27 cellular contexts compared by ENCODE assay signal in the genomic region with DNA sequence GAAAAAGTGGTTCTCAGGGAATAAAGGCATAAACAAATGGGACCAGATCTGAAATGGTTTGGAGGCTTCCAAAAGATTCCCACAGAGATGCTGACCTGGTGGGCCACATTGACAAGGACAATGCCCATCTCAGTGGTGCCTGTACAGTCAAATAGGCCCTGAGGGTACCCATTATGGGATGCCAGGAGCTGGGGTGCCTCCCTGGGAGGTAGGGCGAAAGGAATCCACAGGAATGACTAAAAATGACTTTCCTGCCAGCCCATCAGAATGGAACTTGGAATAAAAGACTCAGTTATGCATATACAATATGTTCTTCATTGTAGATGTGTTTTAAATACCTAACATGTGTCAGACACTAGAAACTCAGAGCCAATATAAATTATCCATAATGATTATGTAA.
"Had no signal": no experiment of that assay in that cellular context is flagged by ENCODE, and none has a peak within 500 bp of the region (broad histone marks: within the 10 kb centered on the region; RNA-seq: fewer than 3 reads in every experiment).

No MANE protein-coding gene starts in this region.

- H3K9me3 ChIP-seq: ovary, right lobe of liver, uterus had no signal

- H3K4me1 ChIP-seq: adrenal gland, right lobe of liver, uterus had no signal

- H3K9me3 Mint-ChIP-seq: dendritic cell treated with granulocyte-macrophage colony-stimulating factor and Interleukin-4, amounts not matched to agents 40 ng/mL and 50 ng/mL, for 4 days; endodermal cell had no signal

- H3K36me3 ChIP-seq: adrenal gland, brain microvascular endothelial cell, ovary, right lobe of liver, uterus had no signal

- H3K27ac ChIP-seq: adrenal gland, brain microvascular endothelial cell, ovary, right lobe of liver, uterus, VCaP had no signal

- H3K4me3 ChIP-seq: adrenal gland, ovary, right lobe of liver, uterus had no signal

- H3K27me3 Mint-ChIP-seq: activated naive CD8-positive, alpha-beta T cell; stimulated activated naive CD8-positive, alpha-beta T cell treated with anti-CD3 and anti-CD28 coated beads, Interleukin-15, amount 100 ng/mL, for 72 hours; type B pancreatic cell had no signal

- H3K27me3 ChIP-seq: adrenal gland, brain microvascular endothelial cell, ovary, right lobe of liver, uterus had no signal

- DNase-seq: activated CD4-positive, alpha-beta T cell treated with anti-CD3 and anti-CD28 coated beads for 4 hours; activated CD4-positive, alpha-beta T cell treated with anti-CD3 and anti-CD28 coated beads, Interleukin-2, amount 50 U/mL, for 4 hours; activated naive CD4-positive, alpha-beta T cell treated with Interleukin-2 at 50 U/mL for 16 hours; activated T-cell treated with anti-CD3 and anti-CD28 coated beads for 4 hours; activated T-cell treated with anti-CD3 and anti-CD28 coated beads, Interleukin-2, amount 50 U/mL, for 72 hours; adrenal gland; aorta; brain microvascular endothelial cell; endodermal cell; foreskin melanocyte; islet precursor cell; left cardiac atrium; left ventricle myocardium superior; midbrain; naive thymus-derived CD4-positive, alpha-beta T cell; ovary; right lobe of liver; stimulated activated CD4-positive, alpha-beta T cell treated with anti-CD3 and anti-CD28 coated beads, Interleukin-4, amount 100 ng/mL, for 1 hour; stimulated activated naive CD8-positive, alpha-beta T cell treated with anti-CD3 and anti-CD28 coated beads, Interleukin-15, amount 100 ng/mL, for 72 hours; substantia nigra; uterus had no signal

- H3K4me1 Mint-ChIP-seq: naive thymus-derived CD4-positive, alpha-beta T cell; stimulated activated effector memory CD8-positive, alpha-beta T cell treated with anti-CD3 and anti-CD28 coated beads, Interleukin-12 subunit alpha, Interleukin-12 subunit beta, amount 100 ng/mL, for 72 hours; stimulated activated naive CD8-positive, alpha-beta T cell treated with anti-CD3 and anti-CD28 coated beads, Interleukin-15, amount 100 ng/mL, for 72 hours had no signal

- H3K4me3 Mint-ChIP-seq: activated naive CD8-positive, alpha-beta T cell; activated T-cell treated with anti-CD3 and anti-CD28 coated beads, Interleukin-2, amount 50 U/mL, for 72 hours; dendritic cell treated with granulocyte-macrophage colony-stimulating factor and Interleukin-4, amounts not matched to agents 40 ng/mL and 50 ng/mL, for 4 days; endodermal cell; naive thymus-derived CD4-positive, alpha-beta T cell; stimulated activated effector memory CD8-positive, alpha-beta T cell treated with anti-CD3 and anti-CD28 coated beads, Interleukin-12 subunit alpha, Interleukin-12 subunit beta, amount 100 ng/mL, for 72 hours; stimulated activated naive CD8-positive, alpha-beta T cell treated with anti-CD3 and anti-CD28 coated beads, Interleukin-15, amount 100 ng/mL, for 72 hours; type B pancreatic cell had no signal

- H3K27ac Mint-ChIP-seq: activated naive CD8-positive, alpha-beta T cell; activated T-cell treated with anti-CD3 and anti-CD28 coated beads, Interleukin-2, amount 50 U/mL, for 72 hours; dendritic cell treated with granulocyte-macrophage colony-stimulating factor and Interleukin-4, amounts not matched to agents 40 ng/mL and 50 ng/mL, for 4 days; endodermal cell; naive thymus-derived CD4-positive, alpha-beta T cell; progenitor cell of endocrine pancreas; stimulated activated effector memory CD8-positive, alpha-beta T cell treated with anti-CD3 and anti-CD28 coated beads, Interleukin-12 subunit alpha, Interleukin-12 subunit beta, amount 100 ng/mL, for 72 hours; stimulated activated naive CD8-positive, alpha-beta T cell treated with anti-CD3 and anti-CD28 coated beads, Interleukin-15, amount 100 ng/mL, for 72 hours; type B pancreatic cell had no signal

- H3K36me3 Mint-ChIP-seq: stimulated activated effector memory CD8-positive, alpha-beta T cell treated with anti-CD3 and anti-CD28 coated beads, Interleukin-12 subunit alpha, Interleukin-12 subunit beta, amount 100 ng/mL, for 72 hours; type B pancreatic cell had no signal
